In the genomic region with DNA sequence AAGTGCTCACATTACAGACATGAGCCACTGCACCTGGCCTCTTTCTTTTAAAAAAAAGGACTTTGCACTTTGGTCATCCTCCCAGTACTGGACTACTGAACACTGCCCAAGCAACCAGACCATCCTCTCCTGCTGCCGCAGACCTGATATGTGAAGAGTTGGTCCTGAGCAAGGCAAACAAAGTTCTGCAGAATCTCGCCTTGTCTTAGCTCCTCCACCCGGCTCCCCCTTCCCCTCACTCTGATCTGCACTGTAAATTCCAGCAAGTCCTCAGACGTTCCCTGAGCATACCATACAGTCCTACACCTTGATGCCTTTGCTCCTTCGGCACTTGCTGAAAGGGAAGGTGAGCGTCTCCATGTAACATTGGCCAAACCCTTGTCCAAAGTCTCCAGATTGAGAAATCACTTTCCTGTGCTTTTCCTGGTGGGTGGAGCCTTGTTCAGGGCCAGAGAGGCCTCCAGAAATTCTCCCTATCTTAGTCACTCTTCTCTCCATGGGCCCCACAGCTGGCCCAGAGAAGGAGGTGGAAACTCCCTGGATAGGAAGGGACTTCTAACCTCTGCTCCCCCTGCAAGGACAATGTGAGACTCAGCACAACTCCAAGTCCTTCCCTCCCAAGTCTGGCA, we compare ENCODE assay signal across 1 cellular context.
TF ChIP-seq lines count a peak whose summit lies in the region.

No MANE protein-coding gene starts in this region.

TF ChIP-seq in HepG2, 621 proteins besides CTCF, POLR2A, EP300 and RAD21 (continued from another document and continues in another):
- TF ChIP-seq, protein P1, sequence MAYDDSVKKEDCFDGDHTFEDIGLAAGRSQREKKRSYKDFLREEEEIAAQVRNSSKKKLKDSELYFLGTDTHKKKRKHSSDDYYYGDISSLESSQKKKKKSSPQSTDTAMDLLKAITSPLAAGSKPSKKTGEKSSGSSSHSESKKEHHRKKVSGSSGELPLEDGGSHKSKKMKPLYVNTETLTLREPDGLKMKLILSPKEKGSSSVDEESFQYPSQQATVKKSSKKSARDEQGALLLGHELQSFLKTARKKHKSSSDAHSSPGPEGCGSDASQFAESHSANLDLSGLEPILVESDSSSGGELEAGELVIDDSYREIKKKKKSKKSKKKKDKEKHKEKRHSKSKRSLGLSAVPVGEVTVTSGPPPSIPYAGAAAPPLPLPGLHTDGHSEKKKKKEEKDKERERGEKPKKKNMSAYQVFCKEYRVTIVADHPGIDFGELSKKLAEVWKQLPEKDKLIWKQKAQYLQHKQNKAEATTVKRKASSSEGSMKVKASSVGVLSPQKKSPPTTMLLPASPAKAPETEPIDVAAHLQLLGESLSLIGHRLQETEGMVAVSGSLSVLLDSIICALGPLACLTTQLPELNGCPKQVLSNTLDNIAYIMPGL (CRISPR knock-in tag; IDR thresholded peaks at IDR 0.05; ENCODE audit: borderline replicate concordance in 1 of 2, low read depth in 1 of 2): no peak
- TF ChIP-seq, protein P2, sequence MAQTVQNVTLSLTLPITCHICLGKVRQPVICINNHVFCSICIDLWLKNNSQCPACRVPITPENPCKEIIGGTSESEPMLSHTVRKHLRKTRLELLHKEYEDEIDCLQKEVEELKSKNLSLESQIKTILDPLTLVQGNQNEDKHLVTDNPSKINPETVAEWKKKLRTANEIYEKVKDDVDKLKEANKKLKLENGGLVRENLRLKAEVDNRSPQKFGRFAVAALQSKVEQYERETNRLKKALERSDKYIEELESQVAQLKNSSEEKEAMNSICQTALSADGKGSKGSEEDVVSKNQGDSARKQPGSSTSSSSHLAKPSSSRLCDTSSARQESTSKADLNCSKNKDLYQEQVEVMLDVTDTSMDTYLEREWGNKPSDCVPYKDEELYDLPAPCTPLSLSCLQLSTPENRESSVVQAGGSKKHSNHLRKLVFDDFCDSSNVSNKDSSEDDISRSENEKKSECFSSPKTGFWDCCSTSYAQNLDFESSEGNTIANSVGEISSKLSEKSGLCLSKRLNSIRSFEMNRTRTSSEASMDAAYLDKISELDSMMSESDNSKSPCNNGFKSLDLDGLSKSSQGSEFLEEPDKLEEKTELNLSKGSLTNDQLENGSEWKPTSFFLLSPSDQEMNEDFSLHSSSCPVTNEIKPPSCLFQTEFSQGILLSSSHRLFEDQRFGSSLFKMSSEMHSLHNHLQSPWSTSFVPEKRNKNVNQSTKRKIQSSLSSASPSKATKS (CRISPR knock-in tag; IDR thresholded peaks at IDR 0.05): no peak
- TF ChIP-seq CBX5 (CRISPR knock-in tag; IDR thresholded peaks at IDR 0.05; ENCODE audit: borderline replicate concordance) (0 out of 2 replicates have a peak, but pooled peaks have one; percentile 16), GATA4 (IDR thresholded peaks at IDR 0.05; ENCODE audit: borderline replicate concordance, low read depth) (no peak), ELF1 (CRISPR knock-in tag; IDR thresholded peaks at IDR 0.05) (peak; percentile 31; the same call in 1 of the 2 replicates), SOX5 (CRISPR knock-in tag; IDR thresholded peaks at IDR 0.05; ENCODE audit: borderline replicate concordance) (no peak; the same call in 1 of the 2 replicates), SMARCC2 (IDR thresholded peaks at IDR 0.05) (no peak), SMARCE1 (IDR thresholded peaks at IDR 0.05; ENCODE audit: borderline replicate concordance) (no peak), ZSCAN30 (CRISPR knock-in tag; IDR thresholded peaks at IDR 0.05) (no peak), ZNF703 (CRISPR knock-in tag; IDR thresholded peaks at IDR 0.05; ENCODE audit: borderline replicate concordance) (no peak), RAD51 (IDR thresholded peaks at IDR 0.05; ENCODE audit: borderline replicate concordance) (no peak), GATAD1 (CRISPR knock-in tag; IDR thresholded peaks at IDR 0.05) (0 out of 2 replicates have a peak, but pooled peaks have one; percentile 21), ZNF484 (CRISPR knock-in tag; IDR thresholded peaks at IDR 0.05; ENCODE audit: borderline replicate concordance, low read depth) (no peak), MIER2 (CRISPR knock-in tag; IDR thresholded peaks at IDR 0.05) (no peak), ZNF136 (CRISPR knock-in tag; IDR thresholded peaks at IDR 0.05; ENCODE audit: low read depth) (0 out of 2 replicates have a peak, but pooled peaks have one; percentile 72), SAP130 (CRISPR knock-in tag; IDR thresholded peaks at IDR 0.05; ENCODE audit: low read depth) (peak; percentile 48; the same call in 1 of the 2 replicates)
- TF ChIP-seq, protein P3, sequence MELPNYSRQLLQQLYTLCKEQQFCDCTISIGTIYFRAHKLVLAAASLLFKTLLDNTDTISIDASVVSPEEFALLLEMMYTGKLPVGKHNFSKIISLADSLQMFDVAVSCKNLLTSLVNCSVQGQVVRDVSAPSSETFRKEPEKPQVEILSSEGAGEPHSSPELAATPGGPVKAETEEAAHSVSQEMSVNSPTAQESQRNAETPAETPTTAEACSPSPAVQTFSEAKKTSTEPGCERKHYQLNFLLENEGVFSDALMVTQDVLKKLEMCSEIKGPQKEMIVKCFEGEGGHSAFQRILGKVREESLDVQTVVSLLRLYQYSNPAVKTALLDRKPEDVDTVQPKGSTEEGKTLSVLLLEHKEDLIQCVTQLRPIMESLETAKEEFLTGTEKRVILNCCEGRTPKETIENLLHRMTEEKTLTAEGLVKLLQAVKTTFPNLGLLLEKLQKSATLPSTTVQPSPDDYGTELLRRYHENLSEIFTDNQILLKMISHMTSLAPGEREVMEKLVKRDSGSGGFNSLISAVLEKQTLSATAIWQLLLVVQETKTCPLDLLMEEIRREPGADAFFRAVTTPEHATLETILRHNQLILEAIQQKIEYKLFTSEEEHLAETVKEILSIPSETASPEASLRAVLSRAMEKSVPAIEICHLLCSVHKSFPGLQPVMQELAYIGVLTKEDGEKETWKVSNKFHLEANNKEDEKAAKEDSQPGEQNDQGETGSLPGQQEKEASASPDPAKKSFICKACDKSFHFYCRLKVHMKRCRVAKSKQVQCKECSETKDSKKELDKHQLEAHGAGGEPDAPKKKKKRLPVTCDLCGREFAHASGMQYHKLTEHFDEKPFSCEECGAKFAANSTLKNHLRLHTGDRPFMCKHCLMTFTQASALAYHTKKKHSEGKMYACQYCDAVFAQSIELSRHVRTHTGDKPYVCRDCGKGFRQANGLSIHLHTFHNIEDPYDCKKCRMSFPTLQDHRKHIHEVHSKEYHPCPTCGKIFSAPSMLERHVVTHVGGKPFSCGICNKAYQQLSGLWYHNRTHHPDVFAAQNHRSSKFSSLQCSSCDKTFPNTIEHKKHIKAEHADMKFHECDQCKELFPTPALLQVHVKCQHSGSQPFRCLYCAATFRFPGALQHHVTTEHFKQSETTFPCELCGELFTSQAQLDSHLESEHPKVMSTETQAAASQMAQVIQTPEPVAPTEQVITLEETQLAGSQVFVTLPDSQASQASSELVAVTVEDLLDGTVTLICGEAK (IDR thresholded peaks at IDR 0.05): no peak
- TF ChIP-seq, protein P3 (CRISPR knock-in tag; IDR thresholded peaks at IDR 0.05): no peak; the same call in 1 of the 2 replicates
- TF ChIP-seq, protein P4, sequence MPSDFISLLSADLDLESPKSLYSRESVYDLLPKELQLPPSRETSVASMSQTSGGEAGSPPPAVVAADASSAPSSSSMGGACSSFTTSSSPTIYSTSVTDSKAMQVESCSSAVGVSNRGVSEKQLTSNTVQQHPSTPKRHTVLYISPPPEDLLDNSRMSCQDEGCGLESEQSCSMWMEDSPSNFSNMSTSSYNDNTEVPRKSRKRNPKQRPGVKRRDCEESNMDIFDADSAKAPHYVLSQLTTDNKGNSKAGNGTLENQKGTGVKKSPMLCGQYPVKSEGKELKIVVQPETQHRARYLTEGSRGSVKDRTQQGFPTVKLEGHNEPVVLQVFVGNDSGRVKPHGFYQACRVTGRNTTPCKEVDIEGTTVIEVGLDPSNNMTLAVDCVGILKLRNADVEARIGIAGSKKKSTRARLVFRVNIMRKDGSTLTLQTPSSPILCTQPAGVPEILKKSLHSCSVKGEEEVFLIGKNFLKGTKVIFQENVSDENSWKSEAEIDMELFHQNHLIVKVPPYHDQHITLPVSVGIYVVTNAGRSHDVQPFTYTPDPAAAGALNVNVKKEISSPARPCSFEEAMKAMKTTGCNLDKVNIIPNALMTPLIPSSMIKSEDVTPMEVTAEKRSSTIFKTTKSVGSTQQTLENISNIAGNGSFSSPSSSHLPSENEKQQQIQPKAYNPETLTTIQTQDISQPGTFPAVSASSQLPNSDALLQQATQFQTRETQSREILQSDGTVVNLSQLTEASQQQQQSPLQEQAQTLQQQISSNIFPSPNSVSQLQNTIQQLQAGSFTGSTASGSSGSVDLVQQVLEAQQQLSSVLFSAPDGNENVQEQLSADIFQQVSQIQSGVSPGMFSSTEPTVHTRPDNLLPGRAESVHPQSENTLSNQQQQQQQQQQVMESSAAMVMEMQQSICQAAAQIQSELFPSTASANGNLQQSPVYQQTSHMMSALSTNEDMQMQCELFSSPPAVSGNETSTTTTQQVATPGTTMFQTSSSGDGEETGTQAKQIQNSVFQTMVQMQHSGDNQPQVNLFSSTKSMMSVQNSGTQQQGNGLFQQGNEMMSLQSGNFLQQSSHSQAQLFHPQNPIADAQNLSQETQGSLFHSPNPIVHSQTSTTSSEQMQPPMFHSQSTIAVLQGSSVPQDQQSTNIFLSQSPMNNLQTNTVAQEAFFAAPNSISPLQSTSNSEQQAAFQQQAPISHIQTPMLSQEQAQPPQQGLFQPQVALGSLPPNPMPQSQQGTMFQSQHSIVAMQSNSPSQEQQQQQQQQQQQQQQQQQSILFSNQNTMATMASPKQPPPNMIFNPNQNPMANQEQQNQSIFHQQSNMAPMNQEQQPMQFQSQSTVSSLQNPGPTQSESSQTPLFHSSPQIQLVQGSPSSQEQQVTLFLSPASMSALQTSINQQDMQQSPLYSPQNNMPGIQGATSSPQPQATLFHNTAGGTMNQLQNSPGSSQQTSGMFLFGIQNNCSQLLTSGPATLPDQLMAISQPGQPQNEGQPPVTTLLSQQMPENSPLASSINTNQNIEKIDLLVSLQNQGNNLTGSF (CRISPR knock-in tag; IDR thresholded peaks at IDR 0.05): no peak
- TF ChIP-seq, protein P5, sequence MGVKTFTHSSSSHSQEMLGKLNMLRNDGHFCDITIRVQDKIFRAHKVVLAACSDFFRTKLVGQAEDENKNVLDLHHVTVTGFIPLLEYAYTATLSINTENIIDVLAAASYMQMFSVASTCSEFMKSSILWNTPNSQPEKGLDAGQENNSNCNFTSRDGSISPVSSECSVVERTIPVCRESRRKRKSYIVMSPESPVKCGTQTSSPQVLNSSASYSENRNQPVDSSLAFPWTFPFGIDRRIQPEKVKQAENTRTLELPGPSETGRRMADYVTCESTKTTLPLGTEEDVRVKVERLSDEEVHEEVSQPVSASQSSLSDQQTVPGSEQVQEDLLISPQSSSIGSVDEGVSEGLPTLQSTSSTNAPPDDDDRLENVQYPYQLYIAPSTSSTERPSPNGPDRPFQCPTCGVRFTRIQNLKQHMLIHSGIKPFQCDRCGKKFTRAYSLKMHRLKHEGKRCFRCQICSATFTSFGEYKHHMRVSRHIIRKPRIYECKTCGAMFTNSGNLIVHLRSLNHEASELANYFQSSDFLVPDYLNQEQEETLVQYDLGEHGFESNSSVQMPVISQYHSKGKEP (CRISPR knock-in tag; IDR thresholded peaks at IDR 0.05): no peak
- TF ChIP-seq, protein P6, sequence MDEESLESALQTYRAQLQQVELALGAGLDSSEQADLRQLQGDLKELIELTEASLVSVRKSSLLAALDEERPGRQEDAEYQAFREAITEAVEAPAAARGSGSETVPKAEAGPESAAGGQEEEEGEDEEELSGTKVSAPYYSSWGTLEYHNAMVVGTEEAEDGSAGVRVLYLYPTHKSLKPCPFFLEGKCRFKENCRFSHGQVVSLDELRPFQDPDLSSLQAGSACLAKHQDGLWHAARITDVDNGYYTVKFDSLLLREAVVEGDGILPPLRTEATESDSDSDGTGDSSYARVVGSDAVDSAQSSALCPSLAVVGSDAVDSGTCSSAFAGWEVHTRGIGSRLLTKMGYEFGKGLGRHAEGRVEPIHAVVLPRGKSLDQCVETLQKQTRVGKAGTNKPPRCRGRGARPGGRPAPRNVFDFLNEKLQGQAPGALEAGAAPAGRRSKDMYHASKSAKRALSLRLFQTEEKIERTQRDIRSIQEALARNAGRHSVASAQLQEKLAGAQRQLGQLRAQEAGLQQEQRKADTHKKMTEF (CRISPR knock-in tag; IDR thresholded peaks at IDR 0.05): peak; percentile 33; the same call in 1 of the 2 replicates
- TF ChIP-seq, protein P7, sequence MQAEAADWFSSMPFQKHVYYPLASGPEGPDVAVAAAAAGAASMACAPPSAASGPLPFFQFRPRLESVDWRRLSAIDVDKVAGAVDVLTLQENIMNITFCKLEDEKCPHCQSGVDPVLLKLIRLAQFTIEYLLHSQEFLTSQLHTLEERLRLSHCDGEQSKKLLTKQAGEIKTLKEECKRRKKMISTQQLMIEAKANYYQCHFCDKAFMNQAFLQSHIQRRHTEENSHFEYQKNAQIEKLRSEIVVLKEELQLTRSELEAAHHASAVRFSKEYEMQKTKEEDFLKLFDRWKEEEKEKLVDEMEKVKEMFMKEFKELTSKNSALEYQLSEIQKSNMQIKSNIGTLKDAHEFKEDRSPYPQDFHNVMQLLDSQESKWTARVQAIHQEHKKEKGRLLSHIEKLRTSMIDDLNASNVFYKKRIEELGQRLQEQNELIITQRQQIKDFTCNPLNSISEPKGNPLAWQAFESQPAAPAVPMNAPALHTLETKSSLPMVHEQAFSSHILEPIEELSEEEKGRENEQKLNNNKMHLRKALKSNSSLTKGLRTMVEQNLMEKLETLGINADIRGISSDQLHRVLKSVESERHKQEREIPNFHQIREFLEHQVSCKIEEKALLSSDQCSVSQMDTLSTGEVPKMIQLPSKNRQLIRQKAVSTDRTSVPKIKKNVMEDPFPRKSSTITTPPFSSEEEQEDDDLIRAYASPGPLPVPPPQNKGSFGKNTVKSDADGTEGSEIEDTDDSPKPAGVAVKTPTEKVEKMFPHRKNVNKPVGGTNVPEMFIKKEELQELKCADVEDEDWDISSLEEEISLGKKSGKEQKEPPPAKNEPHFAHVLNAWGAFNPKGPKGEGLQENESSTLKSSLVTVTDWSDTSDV (CRISPR knock-in tag; IDR thresholded peaks at IDR 0.05): no peak
